20 cellular contexts compared by ENCODE assay signal in genomic region chr2:7956126-7956689, GRCh38.
DNase-seq lines count a peak whose midpoint lies in the region; ATAC-seq and TF ChIP-seq lines count a peak whose summit lies in the region.
"Had no signal": no experiment of that assay in that cellular context is flagged by ENCODE, and none has a peak within 500 bp of the region (broad histone marks: within the 10 kb centered on the region; RNA-seq: fewer than 3 reads in every experiment).

No MANE protein-coding gene starts in this region.

- peak overlapping the region; percentile 67 for H3K4me3 Mint-ChIP-seq in type B pancreatic cell
- H3K4me3 Mint-ChIP-seq in activated naive CD4-positive, alpha-beta T cell treated with anti-CD3 and anti-CD28 coated beads for 36 hours, result no peak overlapping the region
- H3K4me3 Mint-ChIP-seq: CD8-positive, alpha-beta T cell; H9 had no signal

- no peak overlapping the region for H2BK15ac ChIP-seq in mesendoderm (replicated peaks; ENCODE audit: low read depth)

- no peaks in the 10 kb centered on the region for H3K4me1 ChIP-seq in cardiac muscle cell (ENCODE audit: low read depth)
- H3K4me1 ChIP-seq in mesendoderm (ENCODE audit: control insufficient read depth, low read depth, low read length), result no peaks in the 10 kb centered on the region
- H3K4me1 ChIP-seq: A549; BLaER1 treated with 17β-estradiol and CSF1 and Interleukin-3, amounts not matched to agents 10 nM and 100 nM; Peyer's patch had no signal

- no peak overlapping the region for H3K56ac ChIP-seq in mesendoderm (ENCODE audit: low read length)

- peak overlapping the region; percentile 7 for H3K27ac ChIP-seq in cardiac muscle cell
- H3K27ac ChIP-seq in mesendoderm (ENCODE audit: low read depth, low read length), result no peak overlapping the region
- H3K27ac ChIP-seq: A549; BLaER1 treated with 17β-estradiol and CSF1 and Interleukin-3, amounts not matched to agents 10 nM and 100 nM; HL-60; Peyer's patch had no signal

- no peaks in the 10 kb centered on the region for H3K9me3 ChIP-seq in cardiac muscle cell (ENCODE audit: low read depth)
- H3K9me3 ChIP-seq: A549; BLaER1 treated with 17β-estradiol and CSF1 and Interleukin-3, amounts not matched to agents 10 nM and 100 nM; Peyer's patch had no signal

- H2BK5ac ChIP-seq in mesendoderm (ENCODE audit: low read length), result no peak overlapping the region

- peaks cover 4% of the 10 kb centered on the region for H3K9me3 Mint-ChIP-seq in type B pancreatic cell
- no peaks in the 10 kb centered on the region for H3K9me3 Mint-ChIP-seq in activated naive CD4-positive, alpha-beta T cell treated with anti-CD3 and anti-CD28 coated beads for 36 hours
- H3K9me3 Mint-ChIP-seq: CD8-positive, alpha-beta T cell; H9 had no signal

- ATAC-seq in left ventricle myocardium superior, result no peak
- no peak for ATAC-seq in GM21619 (IDR thresholded peaks at IDR 0.05; ENCODE audit: unreplicated experiment)
- ATAC-seq: A549; CD8-positive, alpha-beta T cell had no signal

- H3K36me3 Mint-ChIP-seq in type B pancreatic cell, result no peaks in the 10 kb centered on the region
- H3K36me3 Mint-ChIP-seq in activated naive CD4-positive, alpha-beta T cell treated with anti-CD3 and anti-CD28 coated beads for 36 hours (ENCODE audit: low read depth), result no peaks in the 10 kb centered on the region
- H3K36me3 Mint-ChIP-seq: CD8-positive, alpha-beta T cell had no signal

- H4K5ac ChIP-seq in mesendoderm (ENCODE audit: low read length), result no peak overlapping the region

- no peak overlapping the region for H3K4me3 ChIP-seq in cardiac muscle cell
- no peak overlapping the region for H3K4me3 ChIP-seq in mesendoderm (ENCODE audit: low read length)
- H3K4me3 ChIP-seq: A549; BLaER1 treated with 17β-estradiol and CSF1 and Interleukin-3, amounts not matched to agents 10 nM and 100 nM; Peyer's patch had no signal

- H3K27me3 Mint-ChIP-seq in type B pancreatic cell, result peaks cover 6% of the 10 kb centered on the region
- no peaks in the 10 kb centered on the region for H3K27me3 Mint-ChIP-seq in activated naive CD4-positive, alpha-beta T cell treated with anti-CD3 and anti-CD28 coated beads for 36 hours (ENCODE audit: low read depth)

- no peaks in the 10 kb centered on the region for H3K27me3 ChIP-seq in cardiac muscle cell
- H3K27me3 ChIP-seq in mesendoderm (ENCODE audit: insufficient read depth, low read length, poor library complexity), result no peaks in the 10 kb centered on the region
- H3K27me3 ChIP-seq: BLaER1 treated with 17β-estradiol and CSF1 and Interleukin-3, amounts not matched to agents 10 nM and 100 nM; Peyer's patch had no signal

- no peaks in the 10 kb centered on the region for H3K79me1 ChIP-seq in mesendoderm (ENCODE audit: low read length)

- CTCF ChIA-PET in activated naive CD4-positive, alpha-beta T cell treated with anti-CD3 and anti-CD28 coated beads for 36 hours (lab: Charles Lee), result interaction anchor here (0.9 kb wide), 1 partner anchor 232 kb away, joined by 3 read pairs; no protein-coding TSS in a partner anchor

- H3K9ac ChIP-seq in mesendoderm (ENCODE audit: low read length), result no peak overlapping the region
- H3K9ac ChIP-seq: BLaER1 treated with 17β-estradiol and CSF1 and Interleukin-3, amounts not matched to agents 10 nM and 100 nM had no signal

- peak overlapping the region; percentile 90 for H3K27ac Mint-ChIP-seq in type B pancreatic cell
- no peak overlapping the region for H3K27ac Mint-ChIP-seq in activated naive CD4-positive, alpha-beta T cell treated with anti-CD3 and anti-CD28 coated beads for 36 hours
- H3K27ac Mint-ChIP-seq: CD8-positive, alpha-beta T cell; H9 had no signal

- no CpG with 5 or more reads among the region's 6 CpGs for WGBS in mesendoderm (ENCODE audit: extremely low coverage, insufficient coverage, low lambda C conversion rate)

- no peak overlapping the region for H3K23ac ChIP-seq in mesendoderm (ENCODE audit: low read length)

- peak in 1 of 2 donors; percentile 8 for DNase-seq in cardiac muscle cell (ENCODE audit: low read depth in 1 of 2, low spot score in 1 of 2)
- DNase-seq in left ventricle myocardium superior, result no peak
- peak; percentile 45 for DNase-seq in amniotic epithelial cell (ENCODE audit: low read depth)
- DNase-seq in mesendoderm, result peak; percentile 28
- no peak for DNase-seq in type B pancreatic cell (ENCODE audit: extremely low spot score, unreplicated experiment)
- no peak for DNase-seq in NCI-H2227 treated with DMSO at 0.1 percent for 48 hours (lab: John Stamatoyannopoulos, UW)
- DNase-seq in activated naive CD4-positive, alpha-beta T cell treated with anti-CD3 and anti-CD28 coated beads for 36 hours, result no peak
- DNase-seq: Calu3; CD8-positive, alpha-beta T cell; H9; NCI-H1417; NCI-H187; NCI-H446 treated with DMSO at 0.1 percent for 48 hours; NCI-H748 treated with DMSO at 0.1 percent for 48 hours; NK-92 treated with Interleukin-12 subunit alpha and Interleukin-12 subunit beta, amount 100 ng/mL, for 24 hours; Peyer's patch had no signal

- intact Hi-C loops in left ventricle myocardium superior (cut with micrococcal nuclease), result no loop called here
- intact Hi-C loops in activated naive CD4-positive, alpha-beta T cell treated with anti-CD3 and anti-CD28 coated beads for 36 hours (cut with micrococcal nuclease), result no loop called here

- no peak overlapping the region for H2AK5ac ChIP-seq in mesendoderm (ENCODE audit: low read length)

- no peak overlapping the region for H4K8ac ChIP-seq in mesendoderm (ENCODE audit: low read depth, low read length)

- no peak overlapping the region for H3K4ac ChIP-seq in mesendoderm (ENCODE audit: low read depth, low read length)

- peaks cover 30% of the 10 kb centered on the region for H3K4me1 Mint-ChIP-seq in type B pancreatic cell (ENCODE audit: unreplicated experiment)
- H3K4me1 Mint-ChIP-seq in activated naive CD4-positive, alpha-beta T cell treated with anti-CD3 and anti-CD28 coated beads for 36 hours (ENCODE audit: low read depth), result no peaks in the 10 kb centered on the region

- H3K36me3 ChIP-seq in cardiac muscle cell (no peaks in the 10 kb centered on the region), mesendoderm (ENCODE audit: control insufficient read depth, insufficient read depth, low read length) (no peaks in the 10 kb centered on the region)
- H3K36me3 ChIP-seq: BLaER1 treated with 17β-estradiol and CSF1 and Interleukin-3, amounts not matched to agents 10 nM and 100 nM; Peyer's patch had no signal

- no peak overlapping the region for H2BK120ac ChIP-seq in mesendoderm (ENCODE audit: low read depth, low read length)

- TF ChIP-seq CTCF in cardiac muscle cell (IDR thresholded peaks at IDR 0.05; ENCODE audit: low read depth, low read length) (no peak), type B pancreatic cell (conservative IDR thresholded peaks at IDR 0.05) (no peak)

- no peaks in the 10 kb centered on the region for H3K79me2 ChIP-seq in mesendoderm (ENCODE audit: control insufficient read depth, insufficient read depth, low read length)

- H3K4me2 ChIP-seq in mesendoderm (ENCODE audit: low read length), result no peak overlapping the region
- H3K4me2 ChIP-seq: A549; BLaER1 treated with 17β-estradiol and CSF1 and Interleukin-3, amounts not matched to agents 10 nM and 100 nM had no signal

- H3K18ac ChIP-seq in mesendoderm (ENCODE audit: low read length), result no peak overlapping the region

Comparison
In these comparisons a context has a peak if more than half of its experiments do, and no peak if none do; other contexts are left out.
1. DNase-seq: peak in amniotic epithelial cell (single experiment) and mesendoderm (single experiment); none in left ventricle myocardium superior (single experiment), type B pancreatic cell (single experiment), NCI-H2227 treated with DMSO at 0.1 percent for 48 hours (single experiment) and activated naive CD4-positive, alpha-beta T cell treated with anti-CD3 and anti-CD28 coated beads for 36 hours (single experiment).